ENCODE assay signal across 18 cellular contexts in genomic region chr3:172175254-172175599, GRCh38.
DNase-seq lines count a peak whose midpoint lies in the region; ATAC-seq and TF ChIP-seq lines count a peak whose summit lies in the region.
"Had no signal": no experiment of that assay in that cellular context is flagged by ENCODE, and none has a peak within 500 bp of the region (broad histone marks: within the 10 kb centered on the region; RNA-seq: fewer than 3 reads in every experiment).

No MANE protein-coding gene starts in this region.

- TF ChIP-seq CTCF in natural killer cell (IDR thresholded peaks at IDR 0.05): no peak

- peak overlapping the region; percentile 16; the same call in 1 of the 2 replicates for H3K4me3 ChIP-seq in HUES64 (ENCODE audit: low read length)
- H3K4me3 ChIP-seq in endocrine pancreas (ENCODE audit: control insufficient read depth, insufficient read depth, low read length): peak overlapping the region; percentile 9
- H3K4me3 ChIP-seq: mucosa of descending colon, suprapubic skin had no signal

- H3K36me3 ChIP-seq in HUES64 (ENCODE audit: insufficient read depth, low read length) (no peaks in the 10 kb centered on the region), endocrine pancreas (ENCODE audit: control insufficient read depth, insufficient read depth, low read length) (no peaks in the 10 kb centered on the region)
- H3K36me3 ChIP-seq: suprapubic skin had no signal

- H3K4me1 Mint-ChIP-seq in natural killer cell: peaks cover 77 to 78% of the 10 kb centered on the region in 2 donors
- peaks cover 37% of the 10 kb centered on the region for H3K4me1 Mint-ChIP-seq in stimulated activated effector memory CD8-positive, alpha-beta T cell treated with anti-CD3 and anti-CD28 coated beads, Interleukin-12 subunit alpha, Interleukin-12 subunit beta, amount 100 ng/mL, for 72 hours

- H3K27ac ChIP-seq in HUES64 (ENCODE audit: low read depth, low read length): peak overlapping the region; percentile 92
- H3K27ac ChIP-seq: C4-2B, epithelial cell of prostate, suprapubic skin had no signal

- ATAC-seq in natural killer cell (no peak), HG03469 (IDR thresholded peaks at IDR 0.05; ENCODE audit: unreplicated experiment) (no peak), HG02798 (IDR thresholded peaks at IDR 0.05; ENCODE audit: poor library complexity, unreplicated experiment) (no peak)
- no peak for ATAC-seq in stimulated activated effector memory CD8-positive, alpha-beta T cell treated with anti-CD3 and anti-CD28 coated beads, Interleukin-12 subunit alpha, Interleukin-12 subunit beta, amount 100 ng/mL, for 72 hours
- ATAC-seq: activated CD8-positive, alpha-beta T cell treated with anti-CD3 and anti-CD28 coated beads for 36 hours; mucosa of descending colon had no signal

- no peak overlapping the region for H3K4me3 Mint-ChIP-seq in natural killer cell
- no peak overlapping the region for H3K4me3 Mint-ChIP-seq in stimulated activated effector memory CD8-positive, alpha-beta T cell treated with anti-CD3 and anti-CD28 coated beads, Interleukin-12 subunit alpha, Interleukin-12 subunit beta, amount 100 ng/mL, for 72 hours
- H3K4me3 Mint-ChIP-seq: activated CD8-positive, alpha-beta T cell treated with anti-CD3 and anti-CD28 coated beads for 36 hours had no signal

- H3K9ac ChIP-seq in HUES64 (ENCODE audit: low read depth, low read length) (peak overlapping the region; percentile 20; the same call in 1 of the 2 replicates), endocrine pancreas (ENCODE audit: control insufficient read depth, insufficient read depth, low read length) (no peak overlapping the region)
- H3K9ac ChIP-seq: SK-N-SH had no signal

- no peaks in the 10 kb centered on the region for H3K27me3 ChIP-seq in HUES64 (ENCODE audit: insufficient read depth, low read length)
- no peaks in the 10 kb centered on the region for H3K27me3 ChIP-seq in endocrine pancreas (ENCODE audit: control insufficient read depth, insufficient read depth, low read length)
- H3K27me3 ChIP-seq: suprapubic skin had no signal

- peak overlapping the region; percentile 77 to 84 for H3K27ac Mint-ChIP-seq in natural killer cell
- peak overlapping the region; percentile 22 for H3K27ac Mint-ChIP-seq in stimulated activated effector memory CD8-positive, alpha-beta T cell treated with anti-CD3 and anti-CD28 coated beads, Interleukin-12 subunit alpha, Interleukin-12 subunit beta, amount 100 ng/mL, for 72 hours
- H3K27ac Mint-ChIP-seq: activated CD8-positive, alpha-beta T cell treated with anti-CD3 and anti-CD28 coated beads for 36 hours had no signal

- DNase-seq in natural killer cell (no peak), NCI-H1436 treated with DMSO at 0.1 percent for 48 hours (lab: John Stamatoyannopoulos, UW) (no peak)
- DNase-seq in stimulated activated effector memory CD8-positive, alpha-beta T cell treated with anti-CD3 and anti-CD28 coated beads, Interleukin-12 subunit alpha, Interleukin-12 subunit beta, amount 100 ng/mL, for 72 hours (ENCODE audit: low spot score in 2 of 2): no peak
- DNase-seq: activated CD8-positive, alpha-beta T cell treated with anti-CD3 and anti-CD28 coated beads for 36 hours; kidney; mucosa of descending colon; NCI-H1694; NCI-H510A; OCI-M1; stimulated activated CD4-positive, alpha-beta T cell treated with anti-CD3 and anti-CD28 coated beads, Interleukin-2, amount 100 ng/mL, for 24 hours had no signal

- H3K27me3 Mint-ChIP-seq in natural killer cell (ENCODE audit: low read depth in 2 of 2): no peaks in the 10 kb centered on the region
- H3K27me3 Mint-ChIP-seq: activated CD8-positive, alpha-beta T cell treated with anti-CD3 and anti-CD28 coated beads for 36 hours had no signal

- H3K4me1 ChIP-seq in HUES64 (ENCODE audit: insufficient read depth, low read length) (peaks cover 55% of the 10 kb centered on the region), endocrine pancreas (ENCODE audit: control insufficient read depth, insufficient read depth, low read length) (no peaks in the 10 kb centered on the region)

- intact Hi-C loops in natural killer cell (cut with micrococcal nuclease): loop anchor here (2.0 kb wide), 2 partner anchors 32 to 68 kb away; no protein-coding TSS in a partner anchor

- H3K9me3 ChIP-seq in HUES64 (ENCODE audit: insufficient read depth, low read depth, low read length) (no peaks in the 10 kb centered on the region), endocrine pancreas (ENCODE audit: control insufficient read depth, low read length) (no peaks in the 10 kb centered on the region)
- H3K9me3 ChIP-seq: mucosa of descending colon, SK-N-SH, suprapubic skin had no signal

- no CpG with 5 or more reads among the region's 3 CpGs for WGBS in HUES64

- H3K9me3 Mint-ChIP-seq in natural killer cell: no peaks in the 10 kb centered on the region
- H3K9me3 Mint-ChIP-seq in stimulated activated effector memory CD8-positive, alpha-beta T cell treated with anti-CD3 and anti-CD28 coated beads, Interleukin-12 subunit alpha, Interleukin-12 subunit beta, amount 100 ng/mL, for 72 hours: no peaks in the 10 kb centered on the region
- H3K9me3 Mint-ChIP-seq: activated CD8-positive, alpha-beta T cell treated with anti-CD3 and anti-CD28 coated beads for 36 hours had no signal

- H3K36me3 Mint-ChIP-seq in natural killer cell: no peaks in the 10 kb centered on the region
- H3K36me3 Mint-ChIP-seq in stimulated activated effector memory CD8-positive, alpha-beta T cell treated with anti-CD3 and anti-CD28 coated beads, Interleukin-12 subunit alpha, Interleukin-12 subunit beta, amount 100 ng/mL, for 72 hours: no peaks in the 10 kb centered on the region
